13 cellular contexts compared by ENCODE assay signal in the genomic region with DNA sequence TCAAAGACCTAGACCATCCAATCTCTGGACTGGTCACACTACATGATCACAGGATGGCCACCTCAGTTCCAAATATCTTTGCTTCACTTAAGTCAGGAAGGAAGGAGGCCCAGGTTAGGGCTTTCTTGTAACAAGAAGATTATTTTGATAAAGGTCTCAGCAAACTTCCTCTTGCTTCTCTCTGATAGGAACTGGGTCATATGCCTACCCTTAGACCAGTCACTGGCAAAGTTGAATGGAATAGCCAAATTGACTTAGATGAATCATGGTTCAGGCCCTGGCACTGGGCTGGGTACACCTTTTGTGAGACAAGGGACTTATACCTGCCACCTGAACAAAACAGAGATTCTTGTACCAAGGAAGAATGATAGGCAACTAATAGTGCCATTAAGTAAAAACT.
"Had no signal": no experiment of that assay in that cellular context is flagged by ENCODE, and none has a peak within 500 bp of the region (broad histone marks: within the 10 kb centered on the region; RNA-seq: fewer than 3 reads in every experiment).

No MANE protein-coding gene starts in this region.

- ATAC-seq: foreskin keratinocyte; left colon; naive thymus-derived CD8-positive, alpha-beta T cell had no signal

- DNase-seq: activated B cell treated with CpG ODN at 0.5 μM for 24 hours; activated naive CD8-positive, alpha-beta T cell treated with anti-CD3 and anti-CD28 coated beads, Interleukin-2, amount 10 ng/mL, durations not matched to agents 7 days and 5 days; esophagus squamous epithelium; foreskin keratinocyte; head of caudate nucleus; left colon; naive thymus-derived CD8-positive, alpha-beta T cell; posterior cingulate gyrus; thyroid gland; uterus had no signal

- H3K36me3 Mint-ChIP-seq: naive thymus-derived CD8-positive, alpha-beta T cell had no signal

- H3K4me3 Mint-ChIP-seq: activated B cell treated with CpG ODN at 0.5 μM for 24 hours; activated naive CD8-positive, alpha-beta T cell treated with anti-CD3 and anti-CD28 coated beads, Interleukin-2, amount 10 ng/mL, durations not matched to agents 7 days and 5 days; naive thymus-derived CD8-positive, alpha-beta T cell had no signal

- H3K27ac ChIP-seq: ascending aorta, esophagus squamous epithelium, foreskin keratinocyte, right atrium auricular region, skin epidermis, thyroid gland, uterus had no signal

- H3K27me3 Mint-ChIP-seq: activated B cell treated with CpG ODN at 0.5 μM for 24 hours; activated naive CD8-positive, alpha-beta T cell treated with anti-CD3 and anti-CD28 coated beads, Interleukin-2, amount 10 ng/mL, durations not matched to agents 7 days and 5 days had no signal

- H3K27ac Mint-ChIP-seq: activated naive CD8-positive, alpha-beta T cell treated with anti-CD3 and anti-CD28 coated beads, Interleukin-2, amount 10 ng/mL, durations not matched to agents 7 days and 5 days had no signal

- H3K9me3 Mint-ChIP-seq: activated B cell treated with CpG ODN at 0.5 μM for 24 hours had no signal

- H3K27me3 ChIP-seq: ascending aorta, esophagus squamous epithelium, foreskin keratinocyte, right atrium auricular region, thyroid gland, uterus had no signal

- H3K9me3 ChIP-seq: ascending aorta, esophagus squamous epithelium, right atrium auricular region, thyroid gland, uterus had no signal
